Comparison of ENCODE assay signal across 34 cellular contexts in genomic region chr5:11252523-11252922, GRCh38.
"Had no signal": no experiment of that assay in that cellular context is flagged by ENCODE, and none has a peak within 500 bp of the region (broad histone marks: within the 10 kb centered on the region; RNA-seq: fewer than 3 reads in every experiment).

No MANE protein-coding gene starts in this region.

- H3K4me1 Mint-ChIP-seq: activated B cell treated with CpG ODN at 0.5 μM for 24 hours; activated CD4-positive, alpha-beta memory T cell treated with anti-CD3 and anti-CD28 coated beads, Interleukin-2, amount 10 ng/mL, durations not matched to agents 7 days and 5 days; activated CD8-positive, alpha-beta memory T cell treated with anti-CD3 and anti-CD28 coated beads, Interleukin-2, amount 10 ng/mL, durations not matched to agents 7 days and 5 days; activated naive CD4-positive, alpha-beta T cell treated with anti-CD3 and anti-CD28 coated beads, Interleukin-2, amount 10 ng/mL, durations not matched to agents 7 days and 5 days had no signal

- H3K4me3 Mint-ChIP-seq: activated B cell treated with CpG ODN at 0.5 μM for 24 hours; activated CD4-positive, alpha-beta memory T cell treated with anti-CD3 and anti-CD28 coated beads, Interleukin-2, amount 10 ng/mL, durations not matched to agents 7 days and 5 days; activated CD8-positive, alpha-beta memory T cell treated with anti-CD3 and anti-CD28 coated beads, Interleukin-2, amount 10 ng/mL, durations not matched to agents 7 days and 5 days; activated naive CD4-positive, alpha-beta T cell treated with anti-CD3 and anti-CD28 coated beads, Interleukin-2, amount 10 ng/mL, durations not matched to agents 7 days and 5 days; activated naive CD8-positive, alpha-beta T cell had no signal

- DNase-seq: activated B cell treated with CpG ODN at 0.5 μM for 24 hours; activated CD4-positive, alpha-beta memory T cell treated with anti-CD3 and anti-CD28 coated beads, Interleukin-2, amount 10 ng/mL, durations not matched to agents 7 days and 5 days; activated CD4-positive, alpha-beta T cell treated with anti-CD3 and anti-CD28 coated beads for 48 hours; activated CD4-positive, CD25-positive, alpha-beta regulatory T cell treated with anti-CD3 and anti-CD28 coated beads, Interleukin-2, amount 50 U/mL, for 72 hours; activated CD8-positive, alpha-beta memory T cell treated with anti-CD3 and anti-CD28 coated beads for 24 hours; activated CD8-positive, alpha-beta memory T cell treated with anti-CD3 and anti-CD28 coated beads, Interleukin-2, amount 10 ng/mL, durations not matched to agents 7 days and 5 days; activated CD8-positive, alpha-beta memory T cell treated with anti-CD3 and anti-CD28 coated beads, Interleukin-2, amount 50 U/mL, for 48 hours; activated effector memory CD4-positive, alpha-beta T cell treated with Interleukin-2 at 50 U/mL for 16 hours; activated naive CD4-positive, alpha-beta T cell treated with anti-CD3 and anti-CD28 coated beads, Interleukin-2, amount 10 ng/mL, durations not matched to agents 7 days and 5 days; activated T-cell treated with anti-CD3 and anti-CD28 coated beads, Interleukin-2, amount 50 U/mL, for 48 hours; amniotic stem cell; aorta; brain microvascular endothelial cell; central memory CD4-positive, alpha-beta T cell; KG1; NCI-H1048; NCI-H1436 treated with DMSO at 0.1 percent for 48 hours; NCI-H1694 treated with DMSO at 0.1 percent for 48 hours; NCI-H2029; NCI-H2107; NCI-H2171; NCI-H446; NCI-H524; NCI-H69; NCI-H82; PC-9; Right ventricle myocardium superior; SW 1271; T-helper 1 cell; T-helper 2 cell; T-helper 9 cell had no signal

- H3K4me3 ChIP-seq: PC-9 had no signal

- H3K36me3 ChIP-seq: brain microvascular endothelial cell had no signal

- H3K9me3 Mint-ChIP-seq: activated B cell treated with CpG ODN at 0.5 μM for 24 hours; activated CD4-positive, alpha-beta memory T cell treated with anti-CD3 and anti-CD28 coated beads, Interleukin-2, amount 10 ng/mL, durations not matched to agents 7 days and 5 days; activated naive CD4-positive, alpha-beta T cell treated with anti-CD3 and anti-CD28 coated beads, Interleukin-2, amount 10 ng/mL, durations not matched to agents 7 days and 5 days had no signal

- H3K4me2 ChIP-seq: PC-9 had no signal

- H3K36me3 Mint-ChIP-seq: activated CD8-positive, alpha-beta memory T cell treated with anti-CD3 and anti-CD28 coated beads, Interleukin-2, amount 10 ng/mL, durations not matched to agents 7 days and 5 days; activated naive CD4-positive, alpha-beta T cell treated with anti-CD3 and anti-CD28 coated beads, Interleukin-2, amount 10 ng/mL, durations not matched to agents 7 days and 5 days; activated naive CD8-positive, alpha-beta T cell had no signal

- H3K27me3 ChIP-seq: brain microvascular endothelial cell had no signal

- H3K27ac Mint-ChIP-seq: activated B cell treated with CpG ODN at 0.5 μM for 24 hours; activated CD4-positive, alpha-beta memory T cell treated with anti-CD3 and anti-CD28 coated beads, Interleukin-2, amount 10 ng/mL, durations not matched to agents 7 days and 5 days; activated CD8-positive, alpha-beta memory T cell treated with anti-CD3 and anti-CD28 coated beads, Interleukin-2, amount 10 ng/mL, durations not matched to agents 7 days and 5 days; activated naive CD4-positive, alpha-beta T cell treated with anti-CD3 and anti-CD28 coated beads, Interleukin-2, amount 10 ng/mL, durations not matched to agents 7 days and 5 days; activated naive CD8-positive, alpha-beta T cell had no signal

- H3K27me3 Mint-ChIP-seq: activated CD4-positive, alpha-beta memory T cell treated with anti-CD3 and anti-CD28 coated beads, Interleukin-2, amount 10 ng/mL, durations not matched to agents 7 days and 5 days; activated CD8-positive, alpha-beta memory T cell treated with anti-CD3 and anti-CD28 coated beads, Interleukin-2, amount 10 ng/mL, durations not matched to agents 7 days and 5 days; activated naive CD4-positive, alpha-beta T cell treated with anti-CD3 and anti-CD28 coated beads, Interleukin-2, amount 10 ng/mL, durations not matched to agents 7 days and 5 days; activated naive CD8-positive, alpha-beta T cell had no signal

- H2AFZ ChIP-seq: PC-9 had no signal

- ATAC-seq: activated CD8-positive, alpha-beta memory T cell treated with anti-CD3 and anti-CD28 coated beads, Interleukin-2, amount 10 ng/mL, durations not matched to agents 7 days and 5 days had no signal

- H3K27ac ChIP-seq: brain microvascular endothelial cell, PC-9, RWPE1, VCaP had no signal
